8 cellular contexts compared by ENCODE assay signal in genomic region chr6:41602864-41603608, GRCh38. TPM values are rescaled to one million over a fixed set of nuclear protein-coding genes. Genes with fewer than 3 reads are reported as not detected.
DNase-seq lines count a peak whose midpoint lies in the region; ATAC-seq and TF ChIP-seq lines count a peak whose summit lies in the region.

No MANE protein-coding gene starts in this region.

- TF ChIP-seq CTCF in WI38 (IDR thresholded peaks at IDR 0.05; ENCODE audit: low read depth, low read length), result peak; percentile 95
- TF ChIP-seq CTCF in cardiac fibroblast (IDR thresholded peaks at IDR 0.05; ENCODE audit: low read depth, low read length), result peak; percentile 95

- peak; percentile 71 for DNase-seq in Caki2 (ENCODE audit: low read depth)
- DNase-seq in NCI-H2227 (lab: John Stamatoyannopoulos, UW; ENCODE audit: unreplicated experiment), result peak; percentile 85
- peak; percentile 89 to 90 for DNase-seq in cardiac fibroblast (ENCODE audit: low read depth in 2 of 2)
- DNase-seq in islet precursor cell, result peak; percentile 92
- peak; percentile 63 to 73 (median 69) for DNase-seq in stimulated activated CD4-positive, alpha-beta T cell treated with anti-CD3 and anti-CD28 coated beads, Interleukin-12 subunit alpha, Interleukin-12 subunit beta, amount 100 ng/mL, for 48 hours (ENCODE audit: low read depth in 2 of 3, low spot score in 1 of 3)

- in situ Hi-C loops in Caki2 (cut with HindIII; ENCODE audit: low pct_unique_long_range_greater_than_20kb, low sequenced_read_pairs), result no loop called here

- H3K4me3 ChIP-seq in WI38 (ENCODE audit: low read depth, low read length), result 0 out of 2 replicates have a peak overlapping the region, but pooled peaks have one; percentile 5
- H3K4me3 ChIP-seq in cardiac fibroblast (replicated peaks in 1 of 2; ENCODE audit: low read depth in 2 of 2, low read length in 2 of 2), result peak overlapping the region in 1 of 2 donors; percentile 3

- ATAC-seq in HG02588 (IDR thresholded peaks at IDR 0.05; ENCODE audit: unreplicated experiment), result peak; percentile 47
- no peak for ATAC-seq in GM19324 (IDR thresholded peaks at IDR 0.05; ENCODE audit: low FRiP score, unreplicated experiment)

RNA-seq across cellular contexts. Expression of gene MDFI, which starts 35.2 kb away (rescaled TPM):
- total RNA-seq in Caki2 (2014; rRNA removed; shearing (Covaris generic); ENCODE audit: low replicate concordance), result 0.35 TPM in 1 of 2 replicates, not detected in the other

RNA-seq across cellular contexts. Expression of gene FOXP4, which starts 56.9 kb away (rescaled TPM):
- total RNA-seq in Caki2 (2014; rRNA removed; shearing (Covaris generic); ENCODE audit: low replicate concordance), result 0.03 and 1.6 TPM in 2 replicates
